Comparison of ENCODE assay signal across 1 cellular context in the genomic region with DNA sequence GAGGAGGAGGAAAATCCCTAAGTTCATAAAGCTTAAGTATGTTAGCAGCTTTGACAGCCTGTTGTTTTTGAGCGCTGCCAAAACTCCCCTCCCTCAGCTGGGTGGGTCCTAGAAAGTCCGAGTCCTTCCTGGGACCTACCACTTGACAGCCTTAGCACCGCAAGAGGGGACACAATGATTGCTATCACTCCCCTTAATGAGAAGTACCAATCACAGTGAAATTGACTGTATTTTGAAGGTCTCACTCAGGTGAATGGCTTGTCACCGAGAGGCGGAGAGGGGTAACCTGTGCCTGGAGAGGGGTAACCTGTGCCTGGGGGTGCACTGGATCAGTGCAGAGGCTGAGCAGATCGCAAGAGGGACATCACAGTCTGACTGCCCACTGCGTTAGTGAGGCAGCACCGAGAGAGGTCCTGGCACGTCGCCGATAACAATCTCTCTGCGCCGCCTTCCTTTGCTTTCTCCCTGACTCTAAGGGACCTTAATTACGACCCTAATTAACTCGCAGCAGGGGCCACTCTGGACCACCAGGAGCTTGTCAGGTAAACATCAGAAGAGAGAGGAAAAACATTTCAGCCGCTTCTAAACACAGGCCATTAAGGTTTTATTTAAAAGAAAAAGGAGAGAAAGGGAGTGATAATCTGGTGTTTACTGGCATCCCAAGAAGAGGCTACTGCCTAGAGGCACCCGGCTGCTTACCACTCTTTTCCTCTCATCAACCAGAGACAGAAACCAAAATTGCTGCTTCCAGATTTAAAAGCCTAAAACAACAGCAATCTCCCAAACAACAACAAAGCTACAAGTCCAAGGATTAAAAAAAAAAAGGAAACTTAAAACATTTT.
TF ChIP-seq lines count a peak whose summit lies in the region.

No MANE protein-coding gene starts in this region.

TF ChIP-seq in SK-N-SH, 30 proteins besides CTCF, POLR2A, EP300 and RAD21 (continued from another document):
- TF ChIP-seq, protein P1, sequence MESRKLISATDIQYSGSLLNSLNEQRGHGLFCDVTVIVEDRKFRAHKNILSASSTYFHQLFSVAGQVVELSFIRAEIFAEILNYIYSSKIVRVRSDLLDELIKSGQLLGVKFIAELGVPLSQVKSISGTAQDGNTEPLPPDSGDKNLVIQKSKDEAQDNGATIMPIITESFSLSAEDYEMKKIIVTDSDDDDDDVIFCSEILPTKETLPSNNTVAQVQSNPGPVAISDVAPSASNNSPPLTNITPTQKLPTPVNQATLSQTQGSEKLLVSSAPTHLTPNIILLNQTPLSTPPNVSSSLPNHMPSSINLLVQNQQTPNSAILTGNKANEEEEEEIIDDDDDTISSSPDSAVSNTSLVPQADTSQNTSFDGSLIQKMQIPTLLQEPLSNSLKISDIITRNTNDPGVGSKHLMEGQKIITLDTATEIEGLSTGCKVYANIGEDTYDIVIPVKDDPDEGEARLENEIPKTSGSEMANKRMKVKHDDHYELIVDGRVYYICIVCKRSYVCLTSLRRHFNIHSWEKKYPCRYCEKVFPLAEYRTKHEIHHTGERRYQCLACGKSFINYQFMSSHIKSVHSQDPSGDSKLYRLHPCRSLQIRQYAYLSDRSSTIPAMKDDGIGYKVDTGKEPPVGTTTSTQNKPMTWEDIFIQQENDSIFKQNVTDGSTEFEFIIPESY (IDR thresholded peaks at IDR 0.05; ENCODE audit: borderline replicate concordance, low read depth) = no peak
